In genomic region chr14:21251215-21251614, GRCh38 we compare ENCODE assay signal across 23 cellular contexts. TPM values are rescaled to one million over a fixed set of nuclear protein-coding genes. Genes with fewer than 3 reads are reported as not detected.
"Had no signal": no experiment of that assay in that cellular context is flagged by ENCODE, and none has a peak within 500 bp of the region (broad histone marks: within the 10 kb centered on the region; RNA-seq: fewer than 3 reads in every experiment).

No MANE protein-coding gene starts in this region.

- H3K4me3 Mint-ChIP-seq: activated CD4-positive, alpha-beta T cell treated with anti-CD3 and anti-CD28 coated beads, Interleukin-2, amount 10 ng/mL, durations not matched to agents 24 days and 14 days; dendritic cell treated with granulocyte-macrophage colony-stimulating factor and Interleukin-4, amounts not matched to agents 40 ng/mL and 50 ng/mL, for 4 days had no signal

- H3K4me3 ChIP-seq: adrenal gland, esophagus muscularis mucosa, gastroesophageal sphincter, heart left ventricle, pancreas, sigmoid colon, transverse colon, vagina had no signal

- DNase-seq: activated CD4-positive, alpha-beta T cell treated with anti-CD3 and anti-CD28 coated beads, Interleukin-2, amount 10 ng/mL, durations not matched to agents 24 days and 14 days; activated CD8-positive, alpha-beta memory T cell treated with anti-CD3 and anti-CD28 coated beads, Interleukin-2, amount 50 U/mL, for 4 hours; adrenal gland; effector CD8-positive, alpha-beta T cell; heart left ventricle; left ventricle myocardium superior; mesenchymal stem cell; naive thymus-derived CD4-positive, alpha-beta T cell; sigmoid colon; stimulated activated CD4-positive, alpha-beta T cell treated with anti-CD3 and anti-CD28 coated beads, Interleukin-4, amount 100 ng/mL, for 4 hours; stimulated activated naive CD4-positive, alpha-beta T cell treated with Interleukin-2 at 50 U/mL for 16 hours; T-cell; T-helper 9 cell; transverse colon had no signal

- H3K27ac Mint-ChIP-seq: activated CD4-positive, alpha-beta T cell treated with anti-CD3 and anti-CD28 coated beads, Interleukin-2, amount 10 ng/mL, durations not matched to agents 24 days and 14 days; activated T-helper 1 cell treated with anti-CD3 and anti-CD28 coated beads, Interleukin-12 subunit alpha, Interleukin-12 subunit beta, Interleukin-2, Interleukin-4 antibody, amounts not matched to agents 30 ng/mL and 10 ng/mL and 1 ng/mL, durations not matched to agents 14 hours and 24 hours and 36 hours; dendritic cell treated with granulocyte-macrophage colony-stimulating factor and Interleukin-4, amounts not matched to agents 40 ng/mL and 50 ng/mL, for 4 days had no signal

- ATAC-seq: gastroesophageal sphincter; heart left ventricle; left ventricle myocardium superior; naive thymus-derived CD4-positive, alpha-beta T cell; pancreas; SK-N-SH treated with all-trans-retinoic acid at 6 μM for 48 hours had no signal

- FAIRE-seq: endothelial cell of umbilical vein, pancreas had no signal

- H3K9me3 ChIP-seq: adrenal gland, esophagus muscularis mucosa, gastroesophageal sphincter, pancreas, sigmoid colon, transverse colon, vagina had no signal

- H3K27me3 ChIP-seq: adrenal gland, esophagus muscularis mucosa, gastroesophageal sphincter, heart left ventricle, pancreas, sigmoid colon, transverse colon, vagina had no signal

- H3K9me3 Mint-ChIP-seq: activated CD4-positive, alpha-beta T cell treated with anti-CD3 and anti-CD28 coated beads, Interleukin-2, amount 10 ng/mL, durations not matched to agents 24 days and 14 days; activated T-helper 1 cell treated with anti-CD3 and anti-CD28 coated beads, Interleukin-12 subunit alpha, Interleukin-12 subunit beta, Interleukin-2, Interleukin-4 antibody, amounts not matched to agents 30 ng/mL and 10 ng/mL and 1 ng/mL, durations not matched to agents 14 hours and 24 hours and 36 hours; dendritic cell treated with granulocyte-macrophage colony-stimulating factor and Interleukin-4, amounts not matched to agents 40 ng/mL and 50 ng/mL, for 4 days; T-cell had no signal

- H3K27me3 Mint-ChIP-seq: activated CD4-positive, alpha-beta T cell treated with anti-CD3 and anti-CD28 coated beads, Interleukin-2, amount 10 ng/mL, durations not matched to agents 24 days and 14 days; dendritic cell treated with granulocyte-macrophage colony-stimulating factor and Interleukin-4, amounts not matched to agents 40 ng/mL and 50 ng/mL, for 4 days; naive thymus-derived CD4-positive, alpha-beta T cell; T-cell had no signal

- H3K27ac ChIP-seq: adrenal gland, esophagus muscularis mucosa, gastroesophageal sphincter, heart left ventricle, pancreas, sigmoid colon, transverse colon, vagina had no signal

RNA-seq across cellular contexts. Expression of gene RPGRIP1, which starts 28.7 kb away (rescaled TPM):
- total RNA-seq: activated CD4-positive, alpha-beta T cell treated with anti-CD3 and anti-CD28 coated beads, Interleukin-2, amount 10 ng/mL, durations not matched to agents 24 days and 14 days; activated T-helper 1 cell treated with anti-CD3 and anti-CD28 coated beads, Interleukin-12 subunit alpha, Interleukin-12 subunit beta, Interleukin-2, Interleukin-4 antibody, amounts not matched to agents 30 ng/mL and 10 ng/mL and 1 ng/mL, durations not matched to agents 14 hours and 24 hours and 36 hours; chondrocyte; endothelial cell of umbilical vein; esophagus muscularis mucosa; vagina had no signal
- polyA plus RNA-seq: endothelial cell of umbilical vein; naive thymus-derived CD4-positive, alpha-beta T cell had no signal
